Comparison of ENCODE assay signal across 8 cellular contexts in genomic region chr19:12669272-12670158, GRCh38. TPM values are rescaled to one million over a fixed set of nuclear protein-coding genes. Genes with fewer than 3 reads are reported as not detected.
DNase-seq lines count a peak whose midpoint lies in the region; ATAC-seq and TF ChIP-seq lines count a peak whose summit lies in the region.

No MANE protein-coding gene starts in this region.

- H3K4me1 Mint-ChIP-seq in Caco-2 (ENCODE audit: low read depth, unreplicated experiment): peaks cover 8% of the 10 kb centered on the region

- TSS peak; percentile 56 for BruUV-seq in Caco-2 (replicated peaks; lab: Mats Ljungman, UMichigan)

- H3K9me3 Mint-ChIP-seq in Caco-2 (ENCODE audit: unreplicated experiment): no peaks in the 10 kb centered on the region

- H3K27me3 ChIP-seq in Caco-2 (replicated peaks; ENCODE audit: control insufficient read depth, insufficient read depth, low read length) (no peaks in the 10 kb centered on the region), dorsolateral prefrontal cortex (no peaks in the 10 kb centered on the region), liver (ENCODE audit: control insufficient read depth in 4 of 4, insufficient read depth in 4 of 4, low read length in 3 of 4) (no peaks in the 10 kb centered on the region)

- H3K9me3 ChIP-seq in Caco-2 (no peaks in the 10 kb centered on the region), liver (ENCODE audit: control insufficient read depth in 4 of 4, low read length in 3 of 4) (no peaks in the 10 kb centered on the region)

- H3K4me3 ChIP-seq in Caco-2 (ENCODE audit: low read depth, low read length) (peak overlapping the region; percentile 84), dorsolateral prefrontal cortex (peak overlapping the region; percentile 67 to 100 (median 92)), liver (ENCODE audit: low read depth in 1 of 3, low read length in 3 of 3) (peak overlapping the region; percentile 74 to 99 (median 89))

- POLR2A ChIA-PET in Caco-2 (lab: Charles Lee): interaction anchor here (0.6 to 1.3 kb wide), 3 partner anchors 11 to 1072 kb away, joined by 3 read pairs; no protein-coding TSS in a partner anchor

- H3K36me3 Mint-ChIP-seq in Caco-2 (ENCODE audit: insufficient read depth, unreplicated experiment): peaks cover 61% of the 10 kb centered on the region

- H3K27ac Mint-ChIP-seq in Caco-2 (ENCODE audit: unreplicated experiment): peak overlapping the region; percentile 94

- peak; percentile 35 for ATAC-seq in HG02938 (IDR thresholded peaks at IDR 0.05; ENCODE audit: unreplicated experiment)
- ATAC-seq in HG02981 (IDR thresholded peaks at IDR 0.05; ENCODE audit: unreplicated experiment): no peak

- TF ChIP-seq CTCF in Caco-2 (IDR thresholded peaks at IDR 0.05; ENCODE audit: insufficient read depth in 1 of 2, low read depth in 1 of 2, low read length in 1 of 2, severe bottlenecking in 1 of 2, unreplicated experiment in 1 of 2): no peak
- TF ChIP-seq CTCF in dorsolateral prefrontal cortex (IDR thresholded peaks at IDR 0.05 in 54 of 56, conservative IDR thresholded peaks at IDR 0.05 in 2 of 56; ENCODE audit: low read depth in 1 of 56, partially characterized antibody in 56 of 56): peak in 28 of 56 donors; percentile 6 to 58 (median 25)
- no peak for TF ChIP-seq CTCF in liver (IDR thresholded peaks at IDR 0.05; ENCODE audit: low read depth, low read length, missing input control)

- under 1% methylated on average over 64 of the region's 64 CpGs for WGBS in liver

- DNase-seq in Caco-2 (peak; percentile 75 to 77), NCI-H69 (lab: John Stamatoyannopoulos, UW) (peak; percentile 89), dorsolateral prefrontal cortex (peak; percentile 72 to 87 (median 81))
- peak; percentile 63 to 64 for DNase-seq in activated CD4-positive, alpha-beta T cell treated with anti-CD3 and anti-CD28 coated beads, Interleukin-2, amount 50 U/mL, for 4 hours
- peak; percentile 74 for DNase-seq in stimulated activated CD4-positive, alpha-beta T cell treated with anti-CD3 and anti-CD28 coated beads, Interleukin-4, amount 100 ng/mL, for 1 hour

- no peak for TF ChIP-seq RAD21 in liver (IDR thresholded peaks at IDR 0.05)

- H3K4me3 Mint-ChIP-seq in Caco-2 (ENCODE audit: unreplicated experiment): peak overlapping the region; percentile 85

- CTCF ChIA-PET in Caco-2 (lab: Charles Lee): interaction anchor here (0.6 kb wide), 2 partner anchors 58 to 152 kb away, joined by 3 to 5 read pairs; no protein-coding TSS in a partner anchor

- no peaks in the 10 kb centered on the region for H3K27me3 Mint-ChIP-seq in Caco-2 (ENCODE audit: insufficient read depth, unreplicated experiment)

- intact Hi-C loops in Caco-2 (cut with micrococcal nuclease; ENCODE audit: unreplicated experiment) (no loop called here), dorsolateral prefrontal cortex (cut with DNase I) (loop anchor here (1.0 to 5.0 kb wide), 3 partner anchors 12 to 107 kb away; partner anchors contain the start of gene DHPS (in 1 of the 2))

- H3K4me1 ChIP-seq in Caco-2 (peaks cover 12% of the 10 kb centered on the region), liver (ENCODE audit: control insufficient read depth in 4 of 4, insufficient read depth in 4 of 4, low read length in 3 of 4) (peaks cover 17 to 46% (median 41%) of the 10 kb centered on the region in 4 donors)

- H3K36me3 ChIP-seq in Caco-2 (ENCODE audit: control insufficient read depth, insufficient read depth, low read length): peaks cover 5% of the 10 kb centered on the region
- peaks cover 2 to 17% (median 5%) of the 10 kb centered on the region in 4 donors for H3K36me3 ChIP-seq in liver (ENCODE audit: control insufficient read depth in 4 of 4, insufficient read depth in 3 of 4, low read depth in 1 of 4, low read length in 3 of 4)

- peak overlapping the region; percentile 62 to 100 (median 98) for H3K27ac ChIP-seq in dorsolateral prefrontal cortex
- peak overlapping the region; percentile 95 to 96 for H3K27ac ChIP-seq in liver (ENCODE audit: low read depth in 1 of 2, low read length in 2 of 2)

- peak overlapping the region; percentile 88 to 97 for H3K9ac ChIP-seq in liver (ENCODE audit: low read depth in 1 of 2, low read length in 2 of 2)

TF ChIP-seq in liver, 16 proteins besides CTCF, POLR2A, EP300 and RAD21:
- TF ChIP-seq GABPA (IDR thresholded peaks at IDR 0.05 in 1 of 2, conservative IDR thresholded peaks at IDR 0.05 in 1 of 2) (peak; percentile 100), RXRA (IDR thresholded peaks at IDR 0.05) (peak; percentile 27 to 39), ZBTB33 (IDR thresholded peaks at IDR 0.05) (no peak), YY1 (IDR thresholded peaks at IDR 0.05) (peak; percentile 94), EGR1 (IDR thresholded peaks at IDR 0.05; ENCODE audit: low read depth in 2 of 2) (no peak), NR2F2 (IDR thresholded peaks at IDR 0.05) (peak; percentile 85), FOXA2 (IDR thresholded peaks at IDR 0.05) (no peak), JUND (IDR thresholded peaks at IDR 0.05) (peak in 1 of 2 donors; percentile 51), TAF1 (conservative IDR thresholded peaks at IDR 0.05) (no peak), SP1 (IDR thresholded peaks at IDR 0.05) (peak; percentile 47)
- TF ChIP-seq, protein P1, sequence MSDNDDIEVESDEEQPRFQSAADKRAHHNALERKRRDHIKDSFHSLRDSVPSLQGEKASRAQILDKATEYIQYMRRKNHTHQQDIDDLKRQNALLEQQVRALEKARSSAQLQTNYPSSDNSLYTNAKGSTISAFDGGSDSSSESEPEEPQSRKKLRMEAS (IDR thresholded peaks at IDR 0.05): peak; percentile 76

RNA-seq across cellular contexts. Expression of gene WDR83, which starts 2.9 kb away (rescaled TPM):
- 17.5 and 20.4 TPM in 2 replicates for total RNA-seq in Caco-2 (2022)
- total RNA-seq in dorsolateral prefrontal cortex: 10 to 100 TPM; 11.8 to 30.1 (median 19.5) TPM
- 1 to 10 TPM; 4.0 to 5.1 TPM for total RNA-seq in liver
- 1 to 10 TPM; 3.9 to 4.4 TPM for polyA plus RNA-seq in liver

RNA-seq across cellular contexts. Expression of gene MAN2B1, which starts 3.0 kb away (rescaled TPM):
- total RNA-seq in Caco-2 (2022) (70.5 and 88.9 TPM in 2 replicates), dorsolateral prefrontal cortex (10 to 100 TPM; 16.5 to 62.2 (median 32.8) TPM), liver (10 to 100 TPM; 41.3 to 42.9 TPM)
- 10 to 100 TPM; 23.5 to 28.9 TPM for polyA plus RNA-seq in liver

RNA-seq across cellular contexts. Expression of gene DHPS, which starts 12.2 kb away (rescaled TPM):
- 76.3 and 76.4 TPM in 2 replicates for total RNA-seq in Caco-2 (2022)
- 100 to 1,000 TPM in 78 of 120 experiments, 10 to 100 TPM in 42; 79.8 to 142 (median 103) TPM for total RNA-seq in dorsolateral prefrontal cortex
- total RNA-seq in liver: 10 to 100 TPM; 29.1 to 53.9 TPM
- polyA plus RNA-seq in liver: 10 to 100 TPM; 34.8 to 50.3 TPM

RNA-seq across cellular contexts. Expression of gene GNG14, which starts 18.3 kb away (rescaled TPM):
- 0.91 TPM in 1 of 2 replicates, not detected in the other for total RNA-seq in Caco-2 (2022)
- total RNA-seq in dorsolateral prefrontal cortex: not detected
- not detected for total RNA-seq in liver
- not detected for polyA plus RNA-seq in liver

RNA-seq across cellular contexts. Expression of gene FBXW9, which starts 26.9 kb away (rescaled TPM):
- total RNA-seq in Caco-2 (2022): 8.3 and 10.6 TPM in 2 replicates
- 10 to 100 TPM in 16 of 120 experiments, 1 to 10 TPM in 104; 4.4 to 13.3 (median 8.2) TPM for total RNA-seq in dorsolateral prefrontal cortex
- total RNA-seq in liver: 1 to 10 TPM; 2.3 to 2.5 TPM
- 1 to 10 TPM; 3.4 to 4.0 TPM for polyA plus RNA-seq in liver
